ENCODE assay signal across 10 cellular contexts in genomic region chr5:75524071-75524470, GRCh38. TPM values are rescaled to one million over a fixed set of nuclear protein-coding genes. Genes with fewer than 3 reads are reported as not detected.
DNase-seq lines count a peak whose midpoint lies in the region; ATAC-seq and FAIRE-seq lines count a peak whose summit lies in the region.
"Had no signal": no experiment of that assay in that cellular context is flagged by ENCODE, and none has a peak within 500 bp of the region (broad histone marks: within the 10 kb centered on the region; RNA-seq: fewer than 3 reads in every experiment).

No MANE protein-coding gene starts in this region.

- H3K27ac Mint-ChIP-seq in activated naive CD4-positive, alpha-beta T cell treated with anti-CD3 and anti-CD28 coated beads, Interleukin-2, amount 50 U/mL, for 72 hours = peak overlapping the region; percentile 48 to 75
- peak overlapping the region; percentile 64 for H3K27ac Mint-ChIP-seq in stimulated activated naive CD8-positive, alpha-beta T cell treated with anti-CD3 and anti-CD28 coated beads, Interleukin-15, Interleukin-2, amounts not matched to agents 100 ng/mL and 50 ng/mL, for 24 hours

- peaks cover 0 to 18% of the 10 kb centered on the region in 2 donors for H3K9me3 Mint-ChIP-seq in activated naive CD4-positive, alpha-beta T cell treated with anti-CD3 and anti-CD28 coated beads, Interleukin-2, amount 50 U/mL, for 72 hours
- peaks cover 13% of the 10 kb centered on the region for H3K9me3 Mint-ChIP-seq in stimulated activated naive CD8-positive, alpha-beta T cell treated with anti-CD3 and anti-CD28 coated beads, Interleukin-15, Interleukin-2, amounts not matched to agents 100 ng/mL and 50 ng/mL, for 24 hours

- peaks cover 69% of the 10 kb centered on the region for H3K4me1 Mint-ChIP-seq in stimulated activated naive CD8-positive, alpha-beta T cell treated with anti-CD3 and anti-CD28 coated beads, Interleukin-15, Interleukin-2, amounts not matched to agents 100 ng/mL and 50 ng/mL, for 24 hours (ENCODE audit: low read depth)

- peak overlapping the region; percentile 56 for H3K4me3 Mint-ChIP-seq in stimulated activated naive CD8-positive, alpha-beta T cell treated with anti-CD3 and anti-CD28 coated beads, Interleukin-15, Interleukin-2, amounts not matched to agents 100 ng/mL and 50 ng/mL, for 24 hours

- H3K36me3 ChIP-seq in small intestine (ENCODE audit: control insufficient read depth in 2 of 2, insufficient read depth in 2 of 2, low read length in 2 of 2) = no peaks in the 10 kb centered on the region

- no peak overlapping the region for H3K27ac ChIP-seq in small intestine (ENCODE audit: low read depth in 1 of 2, low read length in 1 of 2)
- H3K27ac ChIP-seq: BLaER1 treated with 17β-estradiol and CSF1 and Interleukin-3, amounts not matched to agents 10 nM and 100 nM had no signal

- peaks cover 19 to 41% of the 10 kb centered on the region in 2 donors for H3K36me3 Mint-ChIP-seq in activated naive CD4-positive, alpha-beta T cell treated with anti-CD3 and anti-CD28 coated beads, Interleukin-2, amount 50 U/mL, for 72 hours
- H3K36me3 Mint-ChIP-seq in stimulated activated naive CD8-positive, alpha-beta T cell treated with anti-CD3 and anti-CD28 coated beads, Interleukin-15, Interleukin-2, amounts not matched to agents 100 ng/mL and 50 ng/mL, for 24 hours (ENCODE audit: low read depth) = peaks cover 44% of the 10 kb centered on the region

- 77 to 94% (median 90%) methylated on average over 3 of the region's 3 CpGs for WGBS in small intestine, 3 donors

- no peaks in the 10 kb centered on the region for H3K4me1 ChIP-seq in small intestine (ENCODE audit: control insufficient read depth in 2 of 2, insufficient read depth in 1 of 2, low read depth in 1 of 2, low read length in 1 of 2)

- ATAC-seq in activated naive CD4-positive, alpha-beta T cell treated with anti-CD3 and anti-CD28 coated beads, Interleukin-2, amount 50 U/mL, for 72 hours = peak; percentile 98 to 99
- peak; percentile 72 for ATAC-seq in HG02840 (IDR thresholded peaks at IDR 0.05; ENCODE audit: low FRiP score, unreplicated experiment)

- H3K4me3 ChIP-seq in small intestine (ENCODE audit: low read depth in 1 of 2, low read length in 2 of 2) = no peak overlapping the region
- H3K4me3 ChIP-seq: BLaER1 treated with 17β-estradiol and CSF1 and Interleukin-3, amounts not matched to agents 10 nM and 100 nM had no signal

- H3K27me3 Mint-ChIP-seq in stimulated activated naive CD8-positive, alpha-beta T cell treated with anti-CD3 and anti-CD28 coated beads, Interleukin-15, Interleukin-2, amounts not matched to agents 100 ng/mL and 50 ng/mL, for 24 hours = no peaks in the 10 kb centered on the region

- DNase-seq in activated naive CD4-positive, alpha-beta T cell treated with anti-CD3 and anti-CD28 coated beads, Interleukin-2, amount 50 U/mL, for 72 hours (ENCODE audit: low spot score in 2 of 2) = no peak
- no peak for DNase-seq in activated naive CD4-positive, alpha-beta T cell treated with Interleukin-2 at 50 U/mL for 16 hours
- DNase-seq in NOMO-1 treated with dmso at 0.1 percent for 144 hours (lab: John Stamatoyannopoulos, UW; ENCODE audit: unreplicated experiment) (peak; percentile 55), small intestine (no peak), midbrain (lab: John Stamatoyannopoulos, UW) (no peak), frontal cortex (ENCODE audit: low spot score in 2 of 2) (no peak)

- H3K27me3 ChIP-seq in small intestine (ENCODE audit: control insufficient read depth in 2 of 2, insufficient read depth in 2 of 2, low read length in 2 of 2) = no peaks in the 10 kb centered on the region
- H3K27me3 ChIP-seq: BLaER1 treated with 17β-estradiol and CSF1 and Interleukin-3, amounts not matched to agents 10 nM and 100 nM had no signal

- FAIRE-seq in small intestine (lab: Jason Lieb, UNC) = no peak
- FAIRE-seq in frontal cortex (lab: Jason Lieb, UNC) = no peak
- FAIRE-seq: islet of Langerhans had no signal

- no peaks in the 10 kb centered on the region for H3K9me3 ChIP-seq in small intestine (ENCODE audit: control insufficient read depth, low read depth)

RNA-seq across cellular contexts. Expression of gene POLK, which starts 12.4 kb away (rescaled TPM):
- 10 to 100 TPM; 35.4 to 44.7 TPM for total RNA-seq in activated naive CD4-positive, alpha-beta T cell treated with anti-CD3 and anti-CD28 coated beads, Interleukin-2, amount 50 U/mL, for 72 hours
- 1 to 10 TPM; 3.2 to 5.4 (median 3.8) TPM for polyA plus RNA-seq in small intestine
- 39.9 TPM for total RNA-seq in frontal cortex

RNA-seq across cellular contexts. Expression of gene CERT1, which starts 12.6 kb away (rescaled TPM):
- total RNA-seq in activated naive CD4-positive, alpha-beta T cell treated with anti-CD3 and anti-CD28 coated beads, Interleukin-2, amount 50 U/mL, for 72 hours = 10 to 100 TPM; 30.3 to 32.5 TPM
- polyA plus RNA-seq in small intestine = 10 to 100 TPM; 15.1 to 24.4 (median 20.0) TPM
- total RNA-seq in frontal cortex = 53.8 TPM
